ENCODE assay signal across 1 cellular context in genomic region chr7:80876894-80877414, GRCh38.
A peak's percentile ranks its signal among the peaks of the same experiment; 100 is the strongest.
TF ChIP-seq lines count a peak whose summit lies in the region.

No MANE protein-coding gene starts in this region.

TF ChIP-seq in A549, 52 proteins besides CTCF, POLR2A, EP300 and RAD21 (continued from another document):
- TF ChIP-seq TP53 (CRISPR knock-in tag; IDR thresholded peaks at IDR 0.05) (no peak), HDAC2 (IDR thresholded peaks at IDR 0.05) (no peak), HOXB13 (CRISPR knock-in tag; IDR thresholded peaks at IDR 0.05; ENCODE audit: low read depth) (no peak), HOXA7 (CRISPR knock-in tag; IDR thresholded peaks at IDR 0.05) (no peak), EHF (CRISPR knock-in tag; IDR thresholded peaks at IDR 0.05) (no peak), SMC3 (IDR thresholded peaks at IDR 0.05) (peak; percentile 41; the same call in 2 of the 3 replicates), NPAS2 (CRISPR knock-in tag; IDR thresholded peaks at IDR 0.05; ENCODE audit: borderline replicate concordance) (no peak), RFX5 (IDR thresholded peaks at IDR 0.05) (no peak), JUN (IDR thresholded peaks at IDR 0.05) (peak; percentile 39 to 59; a peak in 1 of 5 replicates), BHLHE40 (IDR thresholded peaks at IDR 0.05; ENCODE audit: low read depth, low read length) (no peak), NFE2L2 (conservative IDR thresholded peaks at IDR 0.05; ENCODE audit: low read length) (no peak), CHD4 (IDR thresholded peaks at IDR 0.05; ENCODE audit: borderline replicate concordance) (no peak), POLR2AphosphoS2 (conservative IDR thresholded peaks at IDR 0.05; ENCODE audit: low read length) (no peak), RCOR1 (IDR thresholded peaks at IDR 0.05; ENCODE audit: low read depth, low read length) (no peak), NR3C1 (IDR thresholded peaks at IDR 0.05) (no peak), SREBF2 (IDR thresholded peaks at IDR 0.05) (no peak), RARB (CRISPR knock-in tag; IDR thresholded peaks at IDR 0.05) (no peak), ZFP36 (IDR thresholded peaks at IDR 0.05; ENCODE audit: borderline replicate concordance, partially characterized antibody) (no peak), EHMT2 (IDR thresholded peaks at IDR 0.05; ENCODE audit: low read depth) (no peak), MAZ (IDR thresholded peaks at IDR 0.05; ENCODE audit: borderline replicate concordance, low read depth, low read length) (no peak), ZNF302 (CRISPR knock-in tag; IDR thresholded peaks at IDR 0.05) (no peak), MYC (IDR thresholded peaks at IDR 0.05; ENCODE audit: borderline replicate concordance, low read length) (no peak), HOXB5 (CRISPR knock-in tag; IDR thresholded peaks at IDR 0.05) (no peak), HMGXB4 (CRISPR knock-in tag; IDR thresholded peaks at IDR 0.05; ENCODE audit: borderline replicate concordance) (no peak)
- TF ChIP-seq, protein P1, sequence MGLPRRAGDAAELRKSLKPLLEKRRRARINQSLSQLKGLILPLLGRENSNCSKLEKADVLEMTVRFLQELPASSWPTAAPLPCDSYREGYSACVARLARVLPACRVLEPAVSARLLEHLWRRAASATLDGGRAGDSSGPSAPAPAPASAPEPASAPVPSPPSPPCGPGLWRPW (IDR thresholded peaks at IDR 0.05), result no peak
- TF ChIP-seq, protein P2, sequence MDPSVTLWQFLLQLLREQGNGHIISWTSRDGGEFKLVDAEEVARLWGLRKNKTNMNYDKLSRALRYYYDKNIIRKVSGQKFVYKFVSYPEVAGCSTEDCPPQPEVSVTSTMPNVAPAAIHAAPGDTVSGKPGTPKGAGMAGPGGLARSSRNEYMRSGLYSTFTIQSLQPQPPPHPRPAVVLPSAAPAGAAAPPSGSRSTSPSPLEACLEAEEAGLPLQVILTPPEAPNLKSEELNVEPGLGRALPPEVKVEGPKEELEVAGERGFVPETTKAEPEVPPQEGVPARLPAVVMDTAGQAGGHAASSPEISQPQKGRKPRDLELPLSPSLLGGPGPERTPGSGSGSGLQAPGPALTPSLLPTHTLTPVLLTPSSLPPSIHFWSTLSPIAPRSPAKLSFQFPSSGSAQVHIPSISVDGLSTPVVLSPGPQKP (IDR thresholded peaks at IDR 0.05; ENCODE audit: low read depth, low read length), result no peak
- TF ChIP-seq, protein P3, sequence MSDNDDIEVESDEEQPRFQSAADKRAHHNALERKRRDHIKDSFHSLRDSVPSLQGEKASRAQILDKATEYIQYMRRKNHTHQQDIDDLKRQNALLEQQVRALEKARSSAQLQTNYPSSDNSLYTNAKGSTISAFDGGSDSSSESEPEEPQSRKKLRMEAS (IDR thresholded peaks at IDR 0.05), result no peak; the same call in 1 of the 2 replicates
- TF ChIP-seq, protein P4, sequence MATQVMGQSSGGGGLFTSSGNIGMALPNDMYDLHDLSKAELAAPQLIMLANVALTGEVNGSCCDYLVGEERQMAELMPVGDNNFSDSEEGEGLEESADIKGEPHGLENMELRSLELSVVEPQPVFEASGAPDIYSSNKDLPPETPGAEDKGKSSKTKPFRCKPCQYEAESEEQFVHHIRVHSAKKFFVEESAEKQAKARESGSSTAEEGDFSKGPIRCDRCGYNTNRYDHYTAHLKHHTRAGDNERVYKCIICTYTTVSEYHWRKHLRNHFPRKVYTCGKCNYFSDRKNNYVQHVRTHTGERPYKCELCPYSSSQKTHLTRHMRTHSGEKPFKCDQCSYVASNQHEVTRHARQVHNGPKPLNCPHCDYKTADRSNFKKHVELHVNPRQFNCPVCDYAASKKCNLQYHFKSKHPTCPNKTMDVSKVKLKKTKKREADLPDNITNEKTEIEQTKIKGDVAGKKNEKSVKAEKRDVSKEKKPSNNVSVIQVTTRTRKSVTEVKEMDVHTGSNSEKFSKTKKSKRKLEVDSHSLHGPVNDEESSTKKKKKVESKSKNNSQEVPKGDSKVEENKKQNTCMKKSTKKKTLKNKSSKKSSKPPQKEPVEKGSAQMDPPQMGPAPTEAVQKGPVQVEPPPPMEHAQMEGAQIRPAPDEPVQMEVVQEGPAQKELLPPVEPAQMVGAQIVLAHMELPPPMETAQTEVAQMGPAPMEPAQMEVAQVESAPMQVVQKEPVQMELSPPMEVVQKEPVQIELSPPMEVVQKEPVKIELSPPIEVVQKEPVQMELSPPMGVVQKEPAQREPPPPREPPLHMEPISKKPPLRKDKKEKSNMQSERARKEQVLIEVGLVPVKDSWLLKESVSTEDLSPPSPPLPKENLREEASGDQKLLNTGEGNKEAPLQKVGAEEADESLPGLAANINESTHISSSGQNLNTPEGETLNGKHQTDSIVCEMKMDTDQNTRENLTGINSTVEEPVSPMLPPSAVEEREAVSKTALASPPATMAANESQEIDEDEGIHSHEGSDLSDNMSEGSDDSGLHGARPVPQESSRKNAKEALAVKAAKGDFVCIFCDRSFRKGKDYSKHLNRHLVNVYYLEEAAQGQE (IDR thresholded peaks at IDR 0.05), result no peak
- TF ChIP-seq, protein P5, sequence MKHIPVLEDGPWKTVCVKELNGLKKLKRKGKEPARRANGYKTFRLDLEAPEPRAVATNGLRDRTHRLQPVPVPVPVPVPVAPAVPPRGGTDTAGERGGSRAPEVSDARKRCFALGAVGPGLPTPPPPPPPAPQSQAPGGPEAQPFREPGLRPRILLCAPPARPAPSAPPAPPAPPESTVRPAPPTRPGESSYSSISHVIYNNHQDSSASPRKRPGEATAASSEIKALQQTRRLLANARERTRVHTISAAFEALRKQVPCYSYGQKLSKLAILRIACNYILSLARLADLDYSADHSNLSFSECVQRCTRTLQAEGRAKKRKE (CRISPR knock-in tag; IDR thresholded peaks at IDR 0.05; ENCODE audit: low read depth), result no peak
- TF ChIP-seq, protein P6, sequence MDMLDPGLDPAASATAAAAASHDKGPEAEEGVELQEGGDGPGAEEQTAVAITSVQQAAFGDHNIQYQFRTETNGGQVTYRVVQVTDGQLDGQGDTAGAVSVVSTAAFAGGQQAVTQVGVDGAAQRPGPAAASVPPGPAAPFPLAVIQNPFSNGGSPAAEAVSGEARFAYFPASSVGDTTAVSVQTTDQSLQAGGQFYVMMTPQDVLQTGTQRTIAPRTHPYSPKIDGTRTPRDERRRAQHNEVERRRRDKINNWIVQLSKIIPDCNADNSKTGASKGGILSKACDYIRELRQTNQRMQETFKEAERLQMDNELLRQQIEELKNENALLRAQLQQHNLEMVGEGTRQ (IDR thresholded peaks at IDR 0.05), result no peak
- TF ChIP-seq, protein P7, sequence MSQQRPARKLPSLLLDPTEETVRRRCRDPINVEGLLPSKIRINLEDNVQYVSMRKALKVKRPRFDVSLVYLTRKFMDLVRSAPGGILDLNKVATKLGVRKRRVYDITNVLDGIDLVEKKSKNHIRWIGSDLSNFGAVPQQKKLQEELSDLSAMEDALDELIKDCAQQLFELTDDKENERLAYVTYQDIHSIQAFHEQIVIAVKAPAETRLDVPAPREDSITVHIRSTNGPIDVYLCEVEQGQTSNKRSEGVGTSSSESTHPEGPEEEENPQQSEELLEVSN (IDR thresholded peaks at IDR 0.05; ENCODE audit: borderline replicate concordance, low read depth), result no peak
